Comparison of ENCODE assay signal across 14 cellular contexts in genomic region chr1:45730780-45731319, GRCh38. TPM values are rescaled to one million over a fixed set of nuclear protein-coding genes. Genes with fewer than 3 reads are reported as not detected.
DNase-seq lines count a peak whose midpoint lies in the region; ATAC-seq and TF ChIP-seq lines count a peak whose summit lies in the region.
"Had no signal": no experiment of that assay in that cellular context is flagged by ENCODE, and none has a peak within 500 bp of the region (broad histone marks: within the 10 kb centered on the region; RNA-seq: fewer than 3 reads in every experiment).

No MANE protein-coding gene starts in this region.

- WGBS in trophoblast cell (ENCODE audit: extremely low coverage, insufficient coverage, insufficient read length) = no CpG with 5 or more reads among the region's 1 CpG

- peak; percentile 6 for DNase-seq in LNCaP clone FGC (ENCODE audit: low read depth)
- DNase-seq in epithelial cell of esophagus (ENCODE audit: low read depth) = peak; percentile 14
- peak; percentile 19 to 62 for DNase-seq in trophoblast cell
- no peak for DNase-seq in H4 (ENCODE audit: low spot score)
- DNase-seq: KG1, MG63, NCI-H2227 treated with DMSO at 0.1 percent for 48 hours had no signal

- no peak overlapping the region for H3K23ac ChIP-seq in trophoblast cell (ENCODE audit: low read length)

- H3K36me3 ChIP-seq in trophoblast cell (ENCODE audit: control insufficient read depth in 1 of 2, insufficient read depth in 2 of 2, low read length in 2 of 2) = peaks cover 0 to 6% of the 10 kb centered on the region in 2 experiments
- H3K36me3 ChIP-seq: MG63 had no signal

- no peak overlapping the region for H3K4ac ChIP-seq in trophoblast cell (ENCODE audit: low read depth, low read length)

- H2BK5ac ChIP-seq in trophoblast cell (ENCODE audit: low read depth, low read length, poor library complexity) = no peak overlapping the region

- H3K9ac ChIP-seq in trophoblast cell (ENCODE audit: low read length) = no peak overlapping the region

- H4K12ac ChIP-seq in trophoblast cell (ENCODE audit: low read depth, low read length) = no peak overlapping the region

- no peaks in the 10 kb centered on the region for H3K79me2 ChIP-seq in trophoblast cell (ENCODE audit: control insufficient read depth, insufficient read depth, low read length, poor library complexity)

- no peak overlapping the region for H4K8ac ChIP-seq in trophoblast cell (ENCODE audit: low read depth, low read length)

- H2AK5ac ChIP-seq in trophoblast cell (ENCODE audit: low read length) = no peak overlapping the region

- H3K27ac ChIP-seq in 22Rv1 (peak overlapping the region; percentile 40), trophoblast cell (ENCODE audit: low read depth, low read length) (no peak overlapping the region)
- H3K27ac ChIP-seq: SK-N-MC had no signal

- no peak overlapping the region for H2AFZ ChIP-seq in trophoblast cell (ENCODE audit: insufficient read depth, low read length, poor library complexity)

- no peak overlapping the region for H3K14ac ChIP-seq in trophoblast cell (ENCODE audit: low read length)

- H3K79me1 ChIP-seq in trophoblast cell (ENCODE audit: low read length) = no peaks in the 10 kb centered on the region

- no peaks in the 10 kb centered on the region for H3K27me3 ChIP-seq in trophoblast cell (ENCODE audit: insufficient read depth, low read length)
- H3K27me3 ChIP-seq: MG63 had no signal

- TF ChIP-seq CTCF in 22Rv1 (IDR thresholded peaks at IDR 0.05) (no peak), LNCaP clone FGC (IDR thresholded peaks at IDR 0.05; ENCODE audit: control insufficient read depth, extremely low read depth, insufficient read depth) (no peak), epithelial cell of esophagus (IDR thresholded peaks at IDR 0.05; ENCODE audit: insufficient read depth, low read depth, low read length, missing control alignments) (no peak)

- peaks cover 8 to 9% of the 10 kb centered on the region in 2 experiments for H3K4me1 ChIP-seq in trophoblast cell (ENCODE audit: control insufficient read depth in 1 of 2, insufficient read depth in 2 of 2, low read length in 2 of 2)

- peak overlapping the region; percentile 62 for H2BK120ac ChIP-seq in trophoblast cell (ENCODE audit: insufficient read depth, low read length, poor library complexity)

- no peaks in the 10 kb centered on the region for H3K9me3 ChIP-seq in trophoblast cell (ENCODE audit: insufficient read depth, low read depth, low read length)
- H3K9me3 ChIP-seq: Caco-2, MG63 had no signal

- no peak overlapping the region for H3K4me2 ChIP-seq in trophoblast cell (ENCODE audit: low read length)

- no peak overlapping the region for H3K18ac ChIP-seq in trophoblast cell (ENCODE audit: low read length)

- ATAC-seq in HG03135 (IDR thresholded peaks at IDR 0.05; ENCODE audit: unreplicated experiment) = no peak
- no peak for ATAC-seq in HG03139 (IDR thresholded peaks at IDR 0.05; ENCODE audit: unreplicated experiment)
- no peak for ATAC-seq in GM19324 (IDR thresholded peaks at IDR 0.05; ENCODE audit: low FRiP score, unreplicated experiment)
- ATAC-seq: Right ventricle myocardium inferior had no signal

- no peak overlapping the region for H3K4me3 ChIP-seq in LNCaP clone FGC (ENCODE audit: low read depth, low read length)
- H3K4me3 ChIP-seq in epithelial cell of esophagus (ENCODE audit: low read length) = no peak overlapping the region
- no peak overlapping the region for H3K4me3 ChIP-seq in trophoblast cell (ENCODE audit: low read depth, low read length)
- H3K4me3 ChIP-seq: MG63, SK-N-MC had no signal

- peak overlapping the region; percentile 91 for H2BK12ac ChIP-seq in trophoblast cell (ENCODE audit: low read length)

- H4K91ac ChIP-seq in trophoblast cell (ENCODE audit: low read depth, low read length) = no peak overlapping the region

RNA-seq across cellular contexts. Expression of gene IPP, which starts 19.6 kb away (rescaled TPM):
- polyA plus RNA-seq in trophoblast cell (2013) = 6.5 and 7.0 TPM in 2 replicates
- 7.3 and 9.6 TPM in 2 replicates for total RNA-seq in H4 (2014; rRNA removed; shearing (Covaris generic))

RNA-seq across cellular contexts. Expression of gene TMEM69, which starts 42.9 kb away (rescaled TPM):
- 41.7 and 42.5 TPM in 2 replicates for polyA plus RNA-seq in trophoblast cell (2013)
- total RNA-seq in H4 (2014; rRNA removed; shearing (Covaris generic)) = 29.0 and 42.3 TPM in 2 replicates

RNA-seq across cellular contexts. Expression of gene GPBP1L1, which starts 44.5 kb away (rescaled TPM):
- 69.1 and 73.8 TPM in 2 replicates for polyA plus RNA-seq in trophoblast cell (2013)
- total RNA-seq in H4 (2014; rRNA removed; shearing (Covaris generic)) = 142 and 151 TPM in 2 replicates
